Comparison of ENCODE assay signal across 27 cellular contexts in genomic region chr4:86818845-86819244, GRCh38. TPM values are rescaled to one million over a fixed set of nuclear protein-coding genes. Genes with fewer than 3 reads are reported as not detected.
A peak's percentile ranks its signal among the peaks of the same experiment; 100 is the strongest.
DNase-seq lines count a peak whose midpoint lies in the region; TF ChIP-seq lines count a peak whose summit lies in the region.
"Had no signal": no experiment of that assay in that cellular context is flagged by ENCODE, and none has a peak within 500 bp of the region (broad histone marks: within the 10 kb centered on the region; RNA-seq: fewer than 3 reads in every experiment).

No MANE protein-coding gene starts in this region.

- H3K27me3 ChIP-seq in WERI-Rb-1 (ENCODE audit: insufficient read depth, low read depth, severe bottlenecking) = no peaks in the 10 kb centered on the region
- no peaks in the 10 kb centered on the region for H3K27me3 ChIP-seq in right atrium auricular region

- DNase-seq in NCI-H82 (lab: John Stamatoyannopoulos, UW) = peak; percentile 23
- DNase-seq in NCI-H82 treated with DMSO at 0.1 percent for 48 hours (lab: John Stamatoyannopoulos, UW; ENCODE audit: unreplicated experiment) = no peak
- no peak for DNase-seq in WERI-Rb-1
- peak; percentile 16 for DNase-seq in iPS DF 4.7 (ENCODE audit: extremely low read depth, low spot score)
- DNase-seq in retinal pigment epithelial cell (ENCODE audit: low read depth) = no peak
- no peak for DNase-seq in NCI-H146 (lab: John Stamatoyannopoulos, UW)
- DNase-seq in right atrium auricular region (ENCODE audit: low spot score) = no peak
- DNase-seq in AG08395 (ENCODE audit: low spot score) = no peak
- DNase-seq: activated B cell treated with CpG ODN at 0.5 μM for 24 hours; activated CD8-positive, alpha-beta memory T cell treated with anti-CD3 and anti-CD28 coated beads, Interleukin-2, amount 50 U/mL, for 4 hours; activated naive CD8-positive, alpha-beta T cell treated with anti-CD3 and anti-CD28 coated beads for 36 hours; caudate nucleus; glutamatergic neuron; Kasumi-1; left ventricle myocardium inferior; naive thymus-derived CD4-positive, alpha-beta T cell; NCI-H1092 treated with DMSO at 0.1 percent for 48 hours; NCI-H2029; NCI-H2227 treated with DMSO at 0.1 percent for 48 hours; occipital lobe; stimulated activated CD4-positive, alpha-beta T cell treated with anti-CD3 and anti-CD28 coated beads, Interleukin-4, amount 100 ng/mL, for 1 hour; stimulated activated naive B cell treated with anti-CD40 and anti-IgM and Interleukin-4, amounts not matched to agents 10 μg/mL and 1 μg/mL and 100 μg/mL, for 72 hours had no signal

- H3K27ac ChIP-seq in WERI-Rb-1 (no peak overlapping the region), right atrium auricular region (no peak overlapping the region)
- H3K27ac ChIP-seq: left ventricle myocardium inferior had no signal

- H3K4me3 ChIP-seq in WERI-Rb-1 (ENCODE audit: low read depth, low read length) (no peak overlapping the region), retinal pigment epithelial cell (ENCODE audit: low read length) (no peak overlapping the region), right atrium auricular region (no peak overlapping the region)
- H3K4me3 ChIP-seq: left ventricle myocardium inferior had no signal

- H3K4me1 ChIP-seq in right atrium auricular region = no peaks in the 10 kb centered on the region
- H3K4me1 ChIP-seq: left ventricle myocardium inferior had no signal

- TF ChIP-seq CTCF in WERI-Rb-1 (IDR thresholded peaks at IDR 0.05; ENCODE audit: low read depth, low read length) (0 out of 2 replicates have a peak, but pooled peaks have one; percentile 5), retinal pigment epithelial cell (conservative IDR thresholded peaks at IDR 0.05; ENCODE audit: low read depth, low read length) (peak; percentile 14), right atrium auricular region (IDR thresholded peaks at IDR 0.05) (no peak)

- H3K9me3 ChIP-seq in WERI-Rb-1 (ENCODE audit: severe bottlenecking) (no peaks in the 10 kb centered on the region), right atrium auricular region (peaks cover 0 to 10% of the 10 kb centered on the region in 2 donors)

- peaks cover 20% of the 10 kb centered on the region for H3K36me3 ChIP-seq in WERI-Rb-1
- no peaks in the 10 kb centered on the region for H3K36me3 ChIP-seq in right atrium auricular region

RNA-seq across cellular contexts. Expression of gene SLC10A6, which starts 30.3 kb away (rescaled TPM):
- 1 to 10 TPM; 1.3 to 1.7 TPM for total RNA-seq in right atrium auricular region
- total RNA-seq: A172; activated naive CD8-positive, alpha-beta T cell treated with anti-CD3 and anti-CD28 coated beads for 36 hours; activated T-helper 2 cell treated with anti-CD3 and anti-CD28 coated beads, Interferon-gamma antibody, Interleukin-2, Interleukin-4, amounts not matched to agents 10 μg/mL and 5 μg/mL and 100 μg/mL, durations not matched to agents 14 hours and 24 hours and 36 hours; astrocyte; B cell; Daoy; occipital lobe had no signal

Comparison
In these comparisons a context has a peak if more than half of its experiments do, and no peak if none do; other contexts are left out.
1. DNase-seq: peak in NCI-H82 (single experiment) and iPS DF 4.7 (single experiment); none in NCI-H82 treated with DMSO at 0.1 percent for 48 hours (single experiment), WERI-Rb-1 (single experiment), retinal pigment epithelial cell (single experiment), NCI-H146 (single experiment), right atrium auricular region (single experiment) and AG08395 (single experiment).
2. CTCF ChIP-seq: peak in WERI-Rb-1 (single experiment) and retinal pigment epithelial cell (single experiment); none in right atrium auricular region (0 of 2).